ENCODE assay signal across 31 cellular contexts in the genomic region with DNA sequence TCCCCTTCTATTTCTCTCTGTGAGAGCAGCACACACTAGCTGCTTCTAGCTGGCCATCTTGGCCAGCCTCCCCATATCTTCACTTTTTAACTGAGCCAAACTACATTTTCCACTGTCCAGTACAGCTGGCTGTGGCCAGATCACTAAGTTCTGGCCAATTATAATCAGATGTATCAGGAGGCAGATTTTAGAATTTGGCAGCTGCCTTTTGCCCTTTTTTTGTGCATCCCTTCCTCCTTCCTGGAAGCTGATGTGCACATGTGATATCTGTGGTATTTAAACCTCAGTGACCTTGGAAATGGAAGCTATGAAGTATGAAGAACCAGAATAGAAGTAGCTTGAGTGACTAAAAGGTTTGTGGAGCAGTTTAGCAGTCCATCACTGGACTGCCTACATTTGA. TPM values are rescaled to one million over a fixed set of nuclear protein-coding genes. Genes with fewer than 3 reads are reported as not detected.
DNase-seq lines count a peak whose midpoint lies in the region; ATAC-seq and TF ChIP-seq lines count a peak whose summit lies in the region.
"Had no signal": no experiment of that assay in that cellular context is flagged by ENCODE, and none has a peak within 500 bp of the region (broad histone marks: within the 10 kb centered on the region; RNA-seq: fewer than 3 reads in every experiment).

No MANE protein-coding gene starts in this region.

- no peak overlapping the region for H3K4me3 ChIP-seq in esophagus squamous epithelium
- H3K4me3 ChIP-seq: adrenal gland, BLaER1, neural progenitor cell, pancreas, spleen, thoracic aorta had no signal

- H3K27me3 ChIP-seq in esophagus squamous epithelium = peaks cover 0 to 25% (median 0%) of the 10 kb centered on the region in 4 donors
- H3K27me3 ChIP-seq: adrenal gland, BLaER1, neural progenitor cell, pancreas had no signal

- intact Hi-C loops in sciatic nerve (cut with DNase I) = no loop called here
- intact Hi-C loops in esophagus squamous epithelium (cut with DNase I) = no loop called here

- H3K36me3 ChIP-seq in esophagus squamous epithelium = no peaks in the 10 kb centered on the region
- H3K36me3 ChIP-seq: adrenal gland, BLaER1, neural progenitor cell, pancreas, spleen, thoracic aorta had no signal

- H3K4me1 Mint-ChIP-seq in HFFc6 (ENCODE audit: low read depth) = peaks cover 10% of the 10 kb centered on the region
- H3K4me1 Mint-ChIP-seq: neural progenitor cell had no signal

- peaks cover 0 to 10% (median 0%) of the 10 kb centered on the region in 3 donors for H3K4me1 ChIP-seq in esophagus squamous epithelium
- H3K4me1 ChIP-seq: adrenal gland, BLaER1, neural progenitor cell, pancreas, spleen had no signal

- no peak for TF ChIP-seq POLR2A in esophagus squamous epithelium (IDR thresholded peaks at IDR 0.05)

- H3K4me3 Mint-ChIP-seq in HFFc6 = no peak overlapping the region
- H3K4me3 Mint-ChIP-seq: activated T-cell treated with anti-CD3 and anti-CD28 coated beads, Interleukin-2, amount 50 U/mL, for 72 hours; neural progenitor cell; stimulated activated naive CD8-positive, alpha-beta T cell treated with anti-CD3 and anti-CD28 coated beads, Interleukin-15, Interleukin-2, amounts not matched to agents 100 ng/mL and 50 ng/mL, for 24 hours had no signal

- H3K27me3 Mint-ChIP-seq in HFFc6 (ENCODE audit: insufficient read depth) = peaks cover 7% of the 10 kb centered on the region

- TF ChIP-seq CTCF in HFFc6 (IDR thresholded peaks at IDR 0.05) (no peak), esophagus squamous epithelium (IDR thresholded peaks at IDR 0.05) (no peak)

- H3K27ac Mint-ChIP-seq in HFFc6 = no peak overlapping the region
- H3K27ac Mint-ChIP-seq: activated T-cell treated with anti-CD3 and anti-CD28 coated beads, Interleukin-2, amount 50 U/mL, for 72 hours; neural progenitor cell; stimulated activated naive CD8-positive, alpha-beta T cell treated with anti-CD3 and anti-CD28 coated beads, Interleukin-15, Interleukin-2, amounts not matched to agents 100 ng/mL and 50 ng/mL, for 24 hours had no signal

- H3K9me3 ChIP-seq in esophagus squamous epithelium = no peaks in the 10 kb centered on the region
- H3K9me3 ChIP-seq: adrenal gland, BLaER1, pancreas, thoracic aorta had no signal

- peak; percentile 15 for DNase-seq in AG08396 (ENCODE audit: low spot score)
- peak; percentile 5 for DNase-seq in HFFc6
- peak; percentile 73 for DNase-seq in fibroblast of peridontal ligament (ENCODE audit: extremely low read depth)
- no peak for DNase-seq in sciatic nerve (ENCODE audit: low spot score)
- no peak for DNase-seq in activated naive CD4-positive, alpha-beta T cell (lab: John Stamatoyannopoulos, UW)
- DNase-seq in esophagus squamous epithelium (lab: John Stamatoyannopoulos, UW) = no peak
- DNase-seq: activated CD4-positive, alpha-beta T cell treated with anti-CD3 and anti-CD28 coated beads, Interleukin-2, amount 50 U/mL, for 48 hours; activated CD4-positive, CD25-positive, alpha-beta regulatory T cell treated with anti-CD3 and anti-CD28 coated beads, Interleukin-2, amount 50 U/mL, for 72 hours; activated T-cell treated with anti-CD3 and anti-CD28 coated beads, Interleukin-2, amount 50 U/mL, for 72 hours; H7; Karpas-422; kidney; mammary epithelial cell; NCI-H1417 treated with DMSO at 0.1 percent for 48 hours; NCI-H2081; NCI-H2227 treated with DMSO at 0.1 percent for 48 hours; NCI-H526 treated with DMSO at 0.1 percent for 48 hours; pancreas; retina; SHP77; spleen; stimulated activated CD4-positive, alpha-beta T cell treated with anti-CD3 and anti-CD28 coated beads, Interleukin-2, amount 100 ng/mL, for 24 hours; stimulated activated CD8-positive, alpha-beta memory T cell treated with anti-CD3 and anti-CD28 coated beads, Interleukin-4, amount 100 ng/mL, for 48 hours; T-helper 2 cell had no signal

- peak; percentile 93 for ATAC-seq in sciatic nerve
- no peak for ATAC-seq in HG03139 (IDR thresholded peaks at IDR 0.05; ENCODE audit: unreplicated experiment)
- ATAC-seq: activated T-cell treated with anti-CD3 and anti-CD28 coated beads, Interleukin-2, amount 50 U/mL, for 72 hours; HepG2; pancreas had no signal

- H3K27ac ChIP-seq in esophagus squamous epithelium = no peak overlapping the region
- H3K27ac ChIP-seq: adrenal gland, BLaER1, neural progenitor cell, pancreas, spleen had no signal

- peaks cover 7% of the 10 kb centered on the region; the same call in 1 of the 2 replicates for H3K9me3 Mint-ChIP-seq in HFFc6

- H3K36me3 Mint-ChIP-seq in HFFc6 (ENCODE audit: low read depth) = 0 out of 2 replicates have a peak, but pooled peaks cover 5% of the 10 kb centered on the region
- H3K36me3 Mint-ChIP-seq: neural progenitor cell had no signal

RNA-seq across cellular contexts. Expression of a gene that starts 49.8 kb away (rescaled TPM):
- total RNA-seq in HFFc6 (2021; fragmentation: NEBNext Ultra II Directional; extraction: Animal tissue kit (Norgen Biotek cat#: 25700)) = 10 to 100 TPM; 44.4 to 58.6 (median 53.3) TPM
- total RNA-seq in sciatic nerve (50.6 TPM), esophagus squamous epithelium (10 to 100 TPM; 13.0 to 40.8 (median 25.1) TPM)

Comparison
In these comparisons a context has a peak if more than half of its experiments do, and no peak if none do; other contexts are left out.
1. DNase-seq: peak in AG08396 (single experiment), HFFc6 (single experiment) and fibroblast of peridontal ligament (single experiment); none in sciatic nerve (single experiment), activated naive CD4-positive, alpha-beta T cell (0 of 4) and esophagus squamous epithelium (single experiment).